Comparison of ENCODE assay signal across 11 cellular contexts in the genomic region with DNA sequence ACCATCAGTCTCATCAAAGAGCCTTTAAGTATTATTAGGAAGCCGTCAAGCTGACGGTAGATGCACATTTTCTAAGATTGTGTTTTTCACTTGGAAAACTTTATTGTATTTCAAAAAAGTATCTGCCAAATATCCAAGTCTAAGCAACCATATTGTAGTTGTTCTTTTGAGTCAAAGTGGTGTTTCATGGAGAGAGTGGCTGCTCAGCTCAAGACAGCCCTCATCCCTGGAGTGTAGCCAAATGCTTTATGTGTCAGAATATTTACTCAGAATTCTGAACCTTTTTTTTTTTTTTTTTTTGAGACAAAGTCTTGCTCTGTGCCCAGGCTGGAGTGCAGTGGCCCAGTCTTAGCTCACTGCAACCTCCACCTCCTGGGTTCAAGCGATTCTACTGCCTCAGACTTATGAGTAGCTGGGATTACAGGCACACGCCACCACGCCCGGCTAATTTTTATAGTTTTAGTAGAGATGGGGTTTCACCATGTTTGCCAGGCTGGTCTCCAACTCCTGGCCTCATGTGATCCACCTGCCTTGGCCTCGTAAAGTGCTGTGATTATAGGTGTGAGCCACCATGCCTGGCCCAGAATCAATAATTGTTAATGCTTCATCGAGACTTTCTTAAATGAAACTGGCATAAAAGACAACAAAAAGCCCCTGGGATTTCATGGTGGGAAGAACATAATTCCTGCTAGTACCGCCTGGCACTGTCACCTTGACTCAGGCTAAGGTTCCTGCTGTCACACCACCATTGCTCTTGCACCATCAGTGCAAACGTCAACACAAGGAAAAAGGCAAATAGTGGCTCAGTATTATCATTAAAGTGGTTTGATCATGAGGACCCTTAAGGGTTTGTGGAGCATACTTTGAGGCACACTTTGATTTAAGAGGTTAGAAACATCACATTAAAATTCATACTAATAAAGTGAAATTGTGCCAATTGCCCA. TPM values are rescaled to one million over a fixed set of nuclear protein-coding genes. Genes with fewer than 3 reads are reported as not detected.
DNase-seq lines count a peak whose midpoint lies in the region; ATAC-seq, FAIRE-seq and TF ChIP-seq lines count a peak whose summit lies in the region.
"Had no signal": no experiment of that assay in that cellular context is flagged by ENCODE, and none has a peak within 500 bp of the region (broad histone marks: within the 10 kb centered on the region; RNA-seq: fewer than 3 reads in every experiment).

No MANE protein-coding gene starts in this region.

- TF ChIP-seq POLR2A in heart left ventricle (IDR thresholded peaks at IDR 0.05) (no peak), prostate gland (IDR thresholded peaks at IDR 0.05) (no peak)

- peak overlapping the region; percentile 32 for H3K4me2 ChIP-seq in hepatocyte

- no peaks in the 10 kb centered on the region for H3K27me3 ChIP-seq in hepatocyte
- no peaks in the 10 kb centered on the region for H3K27me3 ChIP-seq in heart left ventricle
- no peaks in the 10 kb centered on the region for H3K27me3 ChIP-seq in prostate gland (replicated peaks; ENCODE audit: insufficient read depth)
- H3K27me3 ChIP-seq: dorsolateral prefrontal cortex had no signal

- H3K27ac ChIP-seq in hepatocyte: peak overlapping the region; percentile 78
- H3K27ac ChIP-seq in heart left ventricle: no peak overlapping the region
- no peak overlapping the region for H3K27ac ChIP-seq in prostate gland
- H3K27ac ChIP-seq: dorsolateral prefrontal cortex, left ventricle myocardium inferior had no signal

- no peak overlapping the region for H3K4me3 Mint-ChIP-seq in CD14-positive monocyte

- peaks cover 21% of the 10 kb centered on the region for H3K4me1 Mint-ChIP-seq in CD14-positive monocyte

- peak; percentile 15 for ATAC-seq in SK-N-SH treated with all-trans-retinoic acid at 6 μM for 48 hours
- no peak for ATAC-seq in heart left ventricle

- no peak overlapping the region for H3K27ac Mint-ChIP-seq in CD14-positive monocyte

- H3K36me3 ChIP-seq in hepatocyte (replicated peaks; ENCODE audit: insufficient read depth, low read depth): no peaks in the 10 kb centered on the region
- no peaks in the 10 kb centered on the region for H3K36me3 ChIP-seq in heart left ventricle
- no peaks in the 10 kb centered on the region for H3K36me3 ChIP-seq in prostate gland
- H3K36me3 ChIP-seq: left ventricle myocardium inferior had no signal

- no peak overlapping the region for H2AFZ ChIP-seq in hepatocyte

- no peak for TF ChIP-seq CTCF in hepatocyte (IDR thresholded peaks at IDR 0.05; ENCODE audit: poor library complexity)
- no peak for TF ChIP-seq CTCF in heart left ventricle (IDR thresholded peaks at IDR 0.05)
- TF ChIP-seq CTCF in prostate gland (IDR thresholded peaks at IDR 0.05): no peak
- TF ChIP-seq CTCF in CD14-positive monocyte (IDR thresholded peaks at IDR 0.05): no peak

- WGBS in hepatocyte (ENCODE audit: low lambda C conversion rate, missing lambda C conversion rate): 77% methylated on average over 10 of the region's 10 CpGs
- WGBS in heart left ventricle, 4 donors: 89 to 91% (median 90%) methylated on average over 10 of the region's 10 CpGs
- WGBS in prostate gland: 60% methylated on average over 10 of the region's 10 CpGs

- H3K4me3 ChIP-seq in hepatocyte (no peak overlapping the region), heart left ventricle (no peak overlapping the region), prostate gland (no peak overlapping the region)
- H3K4me3 ChIP-seq: dorsolateral prefrontal cortex, left ventricle myocardium inferior had no signal

- H3K9me3 ChIP-seq in hepatocyte (ENCODE audit: low read depth): no peaks in the 10 kb centered on the region
- H3K9me3 ChIP-seq in heart left ventricle: no peaks in the 10 kb centered on the region
- H3K9me3 ChIP-seq in prostate gland: no peaks in the 10 kb centered on the region
- H3K9me3 ChIP-seq: left ventricle myocardium inferior had no signal

- H4K20me1 ChIP-seq in hepatocyte (ENCODE audit: insufficient read depth, poor library complexity, severe bottlenecking): no peaks in the 10 kb centered on the region

- H3K9me3 Mint-ChIP-seq in CD14-positive monocyte: peaks cover 0 to 3% (median 0%) of the 10 kb centered on the region in 7 donors

- peaks cover 60% of the 10 kb centered on the region for H3K79me2 ChIP-seq in hepatocyte

- peak; percentile 31 for DNase-seq in COR-L47 (lab: John Stamatoyannopoulos, UW)
- DNase-seq in HCEC 1CT: peak; percentile 61
- peak; percentile 35 for DNase-seq in hepatocyte (ENCODE audit: low spot score)
- no peak for DNase-seq in heart left ventricle
- no peak for DNase-seq in frontal cortex (ENCODE audit: low spot score in 2 of 2)
- DNase-seq in prostate gland (ENCODE audit: low spot score): no peak
- DNase-seq in CD14-positive monocyte (ENCODE audit: low spot score): no peak
- DNase-seq: activated CD4-positive, CD25-positive, alpha-beta regulatory T cell; dorsolateral prefrontal cortex; left ventricle myocardium inferior had no signal

- H3K27me3 Mint-ChIP-seq in CD14-positive monocyte (ENCODE audit: low read depth in 3 of 3): peaks cover 2 to 6% (median 6%) of the 10 kb centered on the region in 3 donors

- no peak for FAIRE-seq in frontal cortex (lab: Jason Lieb, UNC)

- intact Hi-C loops in heart left ventricle (cut with DNase I) (loop anchor here in 1 of 10 donors (5.0 kb wide), 1 partner anchor 41 kb away; no protein-coding TSS in a partner anchor), prostate gland (cut with DNase I) (no loop called here), CD14-positive monocyte (cut with micrococcal nuclease) (no loop called here)

- H3K9me2 ChIP-seq in hepatocyte (replicated peaks; ENCODE audit: insufficient read depth): no peaks in the 10 kb centered on the region

- H3K36me3 Mint-ChIP-seq in CD14-positive monocyte: peaks cover 4 to 9% of the 10 kb centered on the region in 2 donors

- H3K4me1 ChIP-seq in hepatocyte (ENCODE audit: insufficient read depth): peaks cover 38% of the 10 kb centered on the region
- peaks cover 0 to 34% (median 16%) of the 10 kb centered on the region in 12 donors for H3K4me1 ChIP-seq in heart left ventricle
- peaks cover 4% of the 10 kb centered on the region for H3K4me1 ChIP-seq in prostate gland (replicated peaks)

TF ChIP-seq in SK-N-SH treated with all-trans-retinoic acid at 6 μM for 48 hours, 23 proteins besides CTCF, POLR2A, EP300 and RAD21 (continues in another document):
- TF ChIP-seq, protein P1, sequence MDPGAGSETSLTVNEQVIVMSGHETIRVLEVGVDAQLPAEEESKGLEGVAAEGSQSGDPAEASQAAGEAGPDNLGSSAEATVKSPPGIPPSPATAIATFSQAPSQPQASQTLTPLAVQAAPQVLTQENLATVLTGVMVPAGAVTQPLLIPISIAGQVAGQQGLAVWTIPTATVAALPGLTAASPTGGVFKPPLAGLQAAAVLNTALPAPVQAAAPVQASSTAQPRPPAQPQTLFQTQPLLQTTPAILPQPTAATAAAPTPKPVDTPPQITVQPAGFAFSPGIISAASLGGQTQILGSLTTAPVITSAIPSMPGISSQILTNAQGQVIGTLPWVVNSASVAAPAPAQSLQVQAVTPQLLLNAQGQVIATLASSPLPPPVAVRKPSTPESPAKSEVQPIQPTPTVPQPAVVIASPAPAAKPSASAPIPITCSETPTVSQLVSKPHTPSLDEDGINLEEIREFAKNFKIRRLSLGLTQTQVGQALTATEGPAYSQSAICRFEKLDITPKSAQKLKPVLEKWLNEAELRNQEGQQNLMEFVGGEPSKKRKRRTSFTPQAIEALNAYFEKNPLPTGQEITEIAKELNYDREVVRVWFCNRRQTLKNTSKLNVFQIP (CRISPR knock-in tag; IDR thresholded peaks at IDR 0.05; ENCODE audit: borderline replicate concordance, low read depth): no peak
- TF ChIP-seq OSR1 (CRISPR knock-in tag; IDR thresholded peaks at IDR 0.05) (no peak), ISL1 (CRISPR knock-in tag; IDR thresholded peaks at IDR 0.05) (no peak), ARNTL (CRISPR knock-in tag; IDR thresholded peaks at IDR 0.05; ENCODE audit: borderline replicate concordance, low read depth) (no peak)
- TF ChIP-seq, protein P2, sequence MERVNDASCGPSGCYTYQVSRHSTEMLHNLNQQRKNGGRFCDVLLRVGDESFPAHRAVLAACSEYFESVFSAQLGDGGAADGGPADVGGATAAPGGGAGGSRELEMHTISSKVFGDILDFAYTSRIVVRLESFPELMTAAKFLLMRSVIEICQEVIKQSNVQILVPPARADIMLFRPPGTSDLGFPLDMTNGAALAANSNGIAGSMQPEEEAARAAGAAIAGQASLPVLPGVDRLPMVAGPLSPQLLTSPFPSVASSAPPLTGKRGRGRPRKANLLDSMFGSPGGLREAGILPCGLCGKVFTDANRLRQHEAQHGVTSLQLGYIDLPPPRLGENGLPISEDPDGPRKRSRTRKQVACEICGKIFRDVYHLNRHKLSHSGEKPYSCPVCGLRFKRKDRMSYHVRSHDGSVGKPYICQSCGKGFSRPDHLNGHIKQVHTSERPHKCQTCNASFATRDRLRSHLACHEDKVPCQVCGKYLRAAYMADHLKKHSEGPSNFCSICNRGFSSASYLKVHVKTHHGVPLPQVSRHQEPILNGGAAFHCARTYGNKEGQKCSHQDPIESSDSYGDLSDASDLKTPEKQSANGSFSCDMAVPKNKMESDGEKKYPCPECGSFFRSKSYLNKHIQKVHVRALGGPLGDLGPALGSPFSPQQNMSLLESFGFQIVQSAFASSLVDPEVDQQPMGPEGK (CRISPR knock-in tag; IDR thresholded peaks at IDR 0.05; ENCODE audit: borderline replicate concordance): no peak

RNA-seq across cellular contexts. Expression of a gene that starts 45.5 kb away (rescaled TPM):
- total RNA-seq in hepatocyte: 16.7 and 18.5 TPM in 2 replicates
- 5.9 and 7.3 TPM in 2 replicates for polyA plus RNA-seq in hepatocyte
- 10 to 100 TPM in 6 of 9 donors, 1 to 10 TPM in 3; 4.8 to 26.8 (median 16.9) TPM for total RNA-seq in heart left ventricle
- polyA plus RNA-seq in heart left ventricle: 1 to 10 TPM; 3.4 to 3.7 TPM
- total RNA-seq in frontal cortex: 24.9 TPM
- 10 to 100 TPM in 1 of 2 donors, 1 to 10 TPM in 1; 8.3 to 26.5 TPM for total RNA-seq in prostate gland
- polyA plus RNA-seq in CD14-positive monocyte: under 1 TPM; 0.22 to 0.30 TPM

Comparison
In these comparisons a context has a peak if more than half of its experiments do, and no peak if none do; other contexts are left out.
1. DNase-seq: peak in COR-L47 (single experiment), HCEC 1CT (single experiment) and hepatocyte (single experiment); none in heart left ventricle (0 of 5), frontal cortex (0 of 2), prostate gland (single experiment) and CD14-positive monocyte (single experiment).